13 cellular contexts compared by ENCODE assay signal in the genomic region with DNA sequence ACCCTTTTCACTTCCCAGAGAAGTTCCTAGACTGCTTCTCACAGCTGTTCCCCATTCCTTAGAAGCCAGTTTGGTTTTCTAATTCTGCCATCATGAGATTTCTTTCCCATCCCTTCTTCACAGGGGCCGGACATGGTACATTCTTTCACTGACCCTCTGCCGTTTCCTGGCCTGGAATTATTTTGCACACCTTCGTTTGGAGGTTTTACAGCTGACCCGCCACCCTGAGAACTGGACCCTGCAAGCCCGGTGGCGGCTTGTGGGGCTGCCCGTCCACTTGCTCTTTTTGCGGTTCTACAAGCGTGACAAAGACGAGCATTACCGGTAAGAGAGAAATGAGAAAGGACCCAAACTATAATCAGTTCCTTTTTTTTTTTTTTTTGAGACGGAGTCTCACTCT.
"Had no signal": no experiment of that assay in that cellular context is flagged by ENCODE, and none has a peak within 500 bp of the region (broad histone marks: within the 10 kb centered on the region; RNA-seq: fewer than 3 reads in every experiment).

No MANE protein-coding gene starts in this region.

- H3K4me3 ChIP-seq: dorsolateral prefrontal cortex, gastroesophageal sphincter, lower lobe of right lung had no signal

- ATAC-seq: activated CD8-positive, alpha-beta T cell treated with anti-CD3 and anti-CD28 coated beads for 36 hours; gastroesophageal sphincter; left cardiac atrium; lower lobe of right lung; stimulated activated naive CD8-positive, alpha-beta T cell treated with anti-CD3 and anti-CD28 coated beads, Interleukin-15, Interleukin-2, amounts not matched to agents 100 U/mL and 50 U/mL, for 24 hours had no signal

- H3K27ac ChIP-seq: dorsolateral prefrontal cortex, gastroesophageal sphincter, lower lobe of right lung, parathyroid adenoma had no signal

- H3K27me3 Mint-ChIP-seq: activated CD8-positive, alpha-beta T cell treated with anti-CD3 and anti-CD28 coated beads for 36 hours had no signal

- H3K27ac Mint-ChIP-seq: activated CD8-positive, alpha-beta T cell treated with anti-CD3 and anti-CD28 coated beads for 36 hours had no signal

- H3K9ac ChIP-seq: parathyroid adenoma had no signal

- H3K9me3 ChIP-seq: gastroesophageal sphincter, lower lobe of right lung had no signal

- DNase-seq: activated CD4-positive, CD25-positive, alpha-beta regulatory T cell treated with anti-CD3 and anti-CD28 coated beads, Interleukin-2, amount 50 U/mL, for 72 hours; activated CD8-positive, alpha-beta T cell treated with anti-CD3 and anti-CD28 coated beads for 36 hours; activated naive CD4-positive, alpha-beta T cell treated with Interleukin-2 at 50 U/mL for 16 hours; dorsolateral prefrontal cortex; left cardiac atrium; lower lobe of right lung; midbrain; stimulated activated CD4-positive, alpha-beta T cell treated with anti-CD3 and anti-CD28 coated beads, Interleukin-4, amount 100 ng/mL, for 1 hour; stimulated activated naive CD8-positive, alpha-beta T cell treated with anti-CD3 and anti-CD28 coated beads, Interleukin-15, Interleukin-2, amounts not matched to agents 100 U/mL and 50 U/mL, for 24 hours; SW 1271; trophoblast cell had no signal

- H2AFZ ChIP-seq: parathyroid adenoma had no signal

- H3K27me3 ChIP-seq: dorsolateral prefrontal cortex, gastroesophageal sphincter had no signal

- H3K4me3 Mint-ChIP-seq: activated CD8-positive, alpha-beta T cell treated with anti-CD3 and anti-CD28 coated beads for 36 hours had no signal

- H3K9me3 Mint-ChIP-seq: activated CD8-positive, alpha-beta T cell treated with anti-CD3 and anti-CD28 coated beads for 36 hours had no signal
